In genomic region chr16:50991436-50991835, GRCh38 we compare ENCODE assay signal across 9 cellular contexts.
"Had no signal": no experiment of that assay in that cellular context is flagged by ENCODE, and none has a peak within 500 bp of the region (broad histone marks: within the 10 kb centered on the region; RNA-seq: fewer than 3 reads in every experiment).

No MANE protein-coding gene starts in this region.

- H3K36me3 ChIP-seq: HAP-1 had no signal

- H3K4me1 ChIP-seq: HAP-1 had no signal

- H3K9ac ChIP-seq: GM23248 had no signal

- H3K9me3 ChIP-seq: HAP-1 had no signal

- H3K4me3 ChIP-seq: GM23248, GM23338, HAP-1 had no signal

- DNase-seq: GM23248, GOT3, H7, H9, HCEC 1CT, HFFc6 had no signal

- H2AFZ ChIP-seq: GM23248, GM23338 had no signal

- H3K4me2 ChIP-seq: GM23338 had no signal

- H3K27ac ChIP-seq: GM23248 had no signal

- ATAC-seq: GM23338, HCT116 had no signal
